Comparison of ENCODE assay signal across 8 cellular contexts in genomic region chr13:76991432-76991795, GRCh38. TPM values are rescaled to one million over a fixed set of nuclear protein-coding genes. Genes with fewer than 3 reads are reported as not detected.
DNase-seq lines count a peak whose midpoint lies in the region; ATAC-seq and TF ChIP-seq lines count a peak whose summit lies in the region.

No MANE protein-coding gene starts in this region.

- CTCF ChIA-PET in CD4-positive, alpha-beta memory T cell (lab: Charles Lee; ENCODE audit: partially characterized antibody): interaction anchor here (0.7 to 7.1 kb wide), 6 partner anchors 11 to 106 kb away, joined by 3 to 81 read pairs (median 14); partner anchors contain the start of gene FBXL3

- H3K4me1 Mint-ChIP-seq in CD4-positive, alpha-beta memory T cell: peaks cover 26 to 49% (median 39%) of the 10 kb centered on the region in 4 donors
- peaks cover 40% of the 10 kb centered on the region for H3K4me1 Mint-ChIP-seq in activated T-cell treated with anti-CD3 and anti-CD28 coated beads, Interleukin-2, amount 50 U/mL, for 4 hours (ENCODE audit: low read depth)

- peak overlapping the region; percentile 95 for H3K27ac ChIP-seq in CD4-positive, alpha-beta memory T cell (ENCODE audit: low read depth, low read length)
- peak overlapping the region; percentile 78 for H3K27ac ChIP-seq in KOPT-K1 (ENCODE audit: low read depth, low read length, poor library complexity, severe bottlenecking)

- POLR2A ChIA-PET in CD4-positive, alpha-beta memory T cell (lab: Charles Lee; ENCODE audit: partially characterized antibody): interaction anchor here (0.8 to 7.7 kb wide), 22 partner anchors 11 to 1665 kb away, joined by 3 to 204 read pairs (median 7); partner anchors contain the start of genes COMMD6, FBXL3, KCTD12 and MYCBP2

- H3K4me3 Mint-ChIP-seq in CD4-positive, alpha-beta memory T cell: peak overlapping the region; percentile 90 to 99 (median 96)
- peak overlapping the region; percentile 95 for H3K4me3 Mint-ChIP-seq in activated T-cell treated with anti-CD3 and anti-CD28 coated beads, Interleukin-2, amount 50 U/mL, for 4 hours

- H3K36me3 Mint-ChIP-seq in CD4-positive, alpha-beta memory T cell: peaks cover 6 to 14% of the 10 kb centered on the region in 2 donors
- H3K36me3 Mint-ChIP-seq in activated T-cell treated with anti-CD3 and anti-CD28 coated beads, Interleukin-2, amount 50 U/mL, for 4 hours (ENCODE audit: insufficient read depth): peaks cover 3% of the 10 kb centered on the region

- H3K9me3 ChIP-seq in CD4-positive, alpha-beta memory T cell (ENCODE audit: control insufficient read depth in 1 of 2, low read length in 2 of 2): no peaks in the 10 kb centered on the region
- no peaks in the 10 kb centered on the region for H3K9me3 ChIP-seq in KOPT-K1 (ENCODE audit: insufficient read depth, low read length, poor library complexity, severe bottlenecking)

- peaks cover 7 to 12% of the 10 kb centered on the region in 2 donors for H3K27me3 Mint-ChIP-seq in CD4-positive, alpha-beta memory T cell
- peaks cover 10% of the 10 kb centered on the region for H3K27me3 Mint-ChIP-seq in activated T-cell treated with anti-CD3 and anti-CD28 coated beads, Interleukin-2, amount 50 U/mL, for 4 hours (ENCODE audit: low read depth)

- no peaks in the 10 kb centered on the region for H3K9me3 Mint-ChIP-seq in CD4-positive, alpha-beta memory T cell
- no peaks in the 10 kb centered on the region for H3K9me3 Mint-ChIP-seq in activated T-cell treated with anti-CD3 and anti-CD28 coated beads, Interleukin-2, amount 50 U/mL, for 4 hours

- DNase-seq in CD4-positive, alpha-beta memory T cell: peak; percentile 84 to 95 (median 89)
- DNase-seq in activated T-cell treated with anti-CD3 and anti-CD28 coated beads, Interleukin-2, amount 50 U/mL, for 4 hours: peak; percentile 59
- no peak for DNase-seq in foreskin fibroblast
- no peak for DNase-seq in skeletal muscle cell (ENCODE audit: low read depth)
- DNase-seq in H4 (ENCODE audit: low spot score): no peak
- no peak for DNase-seq in DMS153 (lab: John Stamatoyannopoulos, UW)

- H3K4me3 ChIP-seq in CD4-positive, alpha-beta memory T cell (ENCODE audit: low read length in 2 of 2): peak overlapping the region; percentile 53 to 88
- H3K4me3 ChIP-seq in foreskin fibroblast (ENCODE audit: low read depth in 1 of 2, low read length in 2 of 2) (peak overlapping the region; percentile 93), skeletal muscle cell (ENCODE audit: low read depth, low read length) (peak overlapping the region; percentile 82)

- TF ChIP-seq CTCF in foreskin fibroblast (IDR thresholded peaks at IDR 0.05; ENCODE audit: low read depth, low read length): no peak

- peak overlapping the region; percentile 98 to 100 (median 100) for H3K27ac Mint-ChIP-seq in CD4-positive, alpha-beta memory T cell

- peak; percentile 49 for ATAC-seq in GM21515 (IDR thresholded peaks at IDR 0.05; ENCODE audit: unreplicated experiment)
- peak; percentile 78 to 81 for ATAC-seq in activated T-cell treated with anti-CD3 and anti-CD28 coated beads, Interleukin-2, amount 50 U/mL, for 4 hours

- no peaks in the 10 kb centered on the region for H3K27me3 ChIP-seq in CD4-positive, alpha-beta memory T cell (ENCODE audit: insufficient read depth, low read length)

- intact Hi-C loops in CD4-positive, alpha-beta memory T cell (cut with micrococcal nuclease): loop anchor here (1.0 to 10.0 kb wide), 5 partner anchors 11 to 1667 kb away; partner anchors contain the start of genes SLAIN1 and UCHL3

- H3K36me3 ChIP-seq in CD4-positive, alpha-beta memory T cell (ENCODE audit: insufficient read depth, low read length): peaks cover 11% of the 10 kb centered on the region
- peaks cover 17% of the 10 kb centered on the region for H3K36me3 ChIP-seq in KOPT-K1 (ENCODE audit: insufficient read depth, low read length)

- H3K4me1 ChIP-seq in CD4-positive, alpha-beta memory T cell (ENCODE audit: insufficient read depth, low read length): peaks cover 37% of the 10 kb centered on the region

RNA-seq across cellular contexts. Expression of gene CLN5, which starts 0.5 kb away (rescaled TPM):
- 10 to 100 TPM; 41.5 to 48.6 TPM for total RNA-seq in CD4-positive, alpha-beta memory T cell
- 10 to 100 TPM; 26.0 to 26.3 TPM for polyA plus RNA-seq in CD4-positive, alpha-beta memory T cell
- 10 to 100 TPM; 14.7 to 18.7 (median 17.1) TPM for total RNA-seq in activated T-cell treated with anti-CD3 and anti-CD28 coated beads, Interleukin-2, amount 50 U/mL, for 4 hours
- total RNA-seq in H4 (2014; rRNA removed; shearing (Covaris generic)): 21.3 and 27.4 TPM in 2 replicates

RNA-seq across cellular contexts. Expression of gene FBXL3, which starts 35.5 kb away (rescaled TPM):
- total RNA-seq in CD4-positive, alpha-beta memory T cell: 10 to 100 TPM; 94.2 to 96.2 TPM
- 10 to 100 TPM; 53.7 to 67.3 TPM for polyA plus RNA-seq in CD4-positive, alpha-beta memory T cell
- 10 to 100 TPM; 35.9 to 40.9 (median 38.5) TPM for total RNA-seq in activated T-cell treated with anti-CD3 and anti-CD28 coated beads, Interleukin-2, amount 50 U/mL, for 4 hours
- total RNA-seq in H4 (2014; rRNA removed; shearing (Covaris generic)): 12.2 and 20.0 TPM in 2 replicates

RNA-seq across cellular contexts. Expression of gene ACOD1, which starts 43.1 kb away (rescaled TPM):
- total RNA-seq in CD4-positive, alpha-beta memory T cell: not detected
- not detected for polyA plus RNA-seq in CD4-positive, alpha-beta memory T cell
- total RNA-seq in activated T-cell treated with anti-CD3 and anti-CD28 coated beads, Interleukin-2, amount 50 U/mL, for 4 hours: not detected
- total RNA-seq in H4 (2014; rRNA removed; shearing (Covaris generic)): not detected in 2 replicates

Comparison
In these comparisons a context has a peak if more than half of its experiments do, and no peak if none do; other contexts are left out.
1. DNase-seq: peak in CD4-positive, alpha-beta memory T cell (5 of 5) and activated T-cell treated with anti-CD3 and anti-CD28 coated beads, Interleukin-2, amount 50 U/mL, for 4 hours (single experiment); none in foreskin fibroblast (0 of 2), skeletal muscle cell (single experiment), H4 (single experiment) and DMS153 (single experiment).
2. Peak in every context shown above with its lines, with median percentiles within 50 percentile points of each other: H3K4me3 ChIP-seq.